ENCODE assay signal across 14 cellular contexts in genomic region chr17:30956764-30957374, GRCh38. TPM values are rescaled to one million over a fixed set of nuclear protein-coding genes. Genes with fewer than 3 reads are reported as not detected.
DNase-seq lines count a peak whose midpoint lies in the region; ATAC-seq and TF ChIP-seq lines count a peak whose summit lies in the region.
"Had no signal": no experiment of that assay in that cellular context is flagged by ENCODE, and none has a peak within 500 bp of the region (broad histone marks: within the 10 kb centered on the region; RNA-seq: fewer than 3 reads in every experiment).

No MANE protein-coding gene starts in this region.

- no TSS peak for BruUV-seq in Calu3 (replicated peaks; lab: Mats Ljungman, UMichigan)

- H3K27ac ChIP-seq in esophagus muscularis mucosa (replicated peaks in 1 of 4) (peak overlapping the region; percentile 24 to 51 (median 34)), muscle layer of duodenum (ENCODE audit: low read length) (peak overlapping the region; percentile 43), uterus (peak overlapping the region; percentile 39)

- no peaks in the 10 kb centered on the region for H3K4me1 Mint-ChIP-seq in Calu3 (ENCODE audit: low read depth, unreplicated experiment)
- H3K4me1 Mint-ChIP-seq: stimulated activated naive CD8-positive, alpha-beta T cell treated with anti-CD3 and anti-CD28 coated beads, Interleukin-15, amount 100 ng/mL, for 72 hours had no signal

- peak; percentile 3 for DNase-seq in NCI-H2227 (lab: John Stamatoyannopoulos, UW; ENCODE audit: unreplicated experiment)
- no peak for DNase-seq in NCI-H2227 treated with DMSO at 0.1 percent for 48 hours (lab: John Stamatoyannopoulos, UW)
- DNase-seq in esophagus muscularis mucosa (ENCODE audit: extremely low spot score): no peak
- no peak for DNase-seq in uterus
- no peak for DNase-seq in Calu3
- DNase-seq in activated T-cell treated with anti-CD3 and anti-CD28 coated beads for 4 hours: no peak
- DNase-seq: 8988T; activated CD4-positive, alpha-beta T cell treated with anti-CD3 and anti-CD28 coated beads, Interleukin-2, amount 50 U/mL, for 4 hours; NCI-H1417; stimulated activated naive CD8-positive, alpha-beta T cell treated with anti-CD3 and anti-CD28 coated beads, Interleukin-15, amount 100 ng/mL, for 72 hours had no signal

- H3K9me3 ChIP-seq in esophagus muscularis mucosa (no peaks in the 10 kb centered on the region), muscle layer of duodenum (ENCODE audit: control insufficient read depth in 1 of 2, low read length in 2 of 2) (no peaks in the 10 kb centered on the region), uterus (no peaks in the 10 kb centered on the region)
- H3K9me3 ChIP-seq: breast epithelium, Peyer's patch had no signal

- no peak overlapping the region for H3K27ac Mint-ChIP-seq in Calu3 (ENCODE audit: unreplicated experiment)
- H3K27ac Mint-ChIP-seq: stimulated activated naive CD8-positive, alpha-beta T cell treated with anti-CD3 and anti-CD28 coated beads, Interleukin-15, amount 100 ng/mL, for 72 hours had no signal

- H3K9me3 Mint-ChIP-seq in Calu3 (ENCODE audit: low read depth, unreplicated experiment): no peaks in the 10 kb centered on the region
- H3K9me3 Mint-ChIP-seq: stimulated activated naive CD8-positive, alpha-beta T cell treated with anti-CD3 and anti-CD28 coated beads, Interleukin-15, amount 100 ng/mL, for 72 hours had no signal

- 35% methylated on average over 7 of the region's 8 CpGs for WGBS in esophagus muscularis mucosa

- ATAC-seq in GM18502 (IDR thresholded peaks at IDR 0.05; ENCODE audit: poor library complexity, unreplicated experiment): no peak
- ATAC-seq: stimulated activated naive CD8-positive, alpha-beta T cell treated with anti-CD3 and anti-CD28 coated beads, Interleukin-15, amount 100 ng/mL, for 72 hours had no signal

- no peak overlapping the region for H3K4me3 Mint-ChIP-seq in Calu3 (ENCODE audit: low read depth, unreplicated experiment)
- H3K4me3 Mint-ChIP-seq: stimulated activated naive CD8-positive, alpha-beta T cell treated with anti-CD3 and anti-CD28 coated beads, Interleukin-15, amount 100 ng/mL, for 72 hours had no signal

- H3K27me3 Mint-ChIP-seq in Calu3 (ENCODE audit: unreplicated experiment): peaks cover 25% of the 10 kb centered on the region

- no peaks in the 10 kb centered on the region for H3K36me3 Mint-ChIP-seq in Calu3 (ENCODE audit: insufficient read depth, unreplicated experiment)

- H3K4me3 ChIP-seq in esophagus muscularis mucosa (peak overlapping the region in 1 of 4 donors; percentile 14), muscle layer of duodenum (ENCODE audit: low read depth in 1 of 2, low read length in 2 of 2) (no peak overlapping the region), uterus (no peak overlapping the region)
- H3K4me3 ChIP-seq: Peyer's patch had no signal

- peaks cover 8 to 23% (median 16%) of the 10 kb centered on the region in 4 donors for H3K4me1 ChIP-seq in esophagus muscularis mucosa
- H3K4me1 ChIP-seq in muscle layer of duodenum (ENCODE audit: control insufficient read depth in 1 of 2, insufficient read depth in 2 of 2, low read length in 2 of 2): peaks cover 0 to 7% of the 10 kb centered on the region in 2 donors
- H3K4me1 ChIP-seq in uterus: no peaks in the 10 kb centered on the region
- H3K4me1 ChIP-seq: breast epithelium had no signal

- TF ChIP-seq CTCF in esophagus muscularis mucosa (IDR thresholded peaks at IDR 0.05) (peak in 1 of 3 experiments; percentile 7), uterus (IDR thresholded peaks at IDR 0.05) (no peak), Calu3 (IDR thresholded peaks at IDR 0.05; ENCODE audit: unreplicated experiment) (no peak)

- H3K36me3 ChIP-seq in esophagus muscularis mucosa (no peaks in the 10 kb centered on the region), muscle layer of duodenum (ENCODE audit: control insufficient read depth in 1 of 2, insufficient read depth in 2 of 2, low read length in 2 of 2) (no peaks in the 10 kb centered on the region), uterus (no peaks in the 10 kb centered on the region)
- H3K36me3 ChIP-seq: breast epithelium, Peyer's patch had no signal

- no peak for TF ChIP-seq EP300 in esophagus muscularis mucosa (IDR thresholded peaks at IDR 0.05)

- CTCF ChIA-PET in Calu3 (lab: Charles Lee): no interaction called here

- no peaks in the 10 kb centered on the region for H3K27me3 ChIP-seq in esophagus muscularis mucosa
- H3K27me3 ChIP-seq in muscle layer of duodenum (ENCODE audit: low read depth, low read length): no peaks in the 10 kb centered on the region
- no peaks in the 10 kb centered on the region for H3K27me3 ChIP-seq in uterus
- H3K27me3 ChIP-seq: breast epithelium, Peyer's patch had no signal

- TF ChIP-seq POLR2A in esophagus muscularis mucosa (IDR thresholded peaks at IDR 0.05; ENCODE audit: low read depth) (no peak), uterus (IDR thresholded peaks at IDR 0.05) (no peak)

- intact Hi-C loops in esophagus muscularis mucosa (cut with DNase I) (no loop called here), uterus (cut with DNase I; ENCODE audit: low total_unique reads) (no loop called here), Calu3 (cut with micrococcal nuclease; ENCODE audit: unreplicated experiment) (no loop called here)

RNA-seq across cellular contexts. Expression of gene RNF135, which starts 14.0 kb away (rescaled TPM):
- 10 to 100 TPM; 20.0 to 28.1 (median 22.9) TPM for total RNA-seq in esophagus muscularis mucosa
- total RNA-seq in uterus: 10 to 100 TPM; 13.4 to 20.7 (median 16.8) TPM
- 7.5 and 11.4 TPM in 2 replicates for total RNA-seq in Calu3 (2022)

RNA-seq across cellular contexts. Expression of gene ADAP2, which starts 35.1 kb away (rescaled TPM):
- 10 to 100 TPM; 10.5 to 19.1 (median 14.7) TPM for total RNA-seq in esophagus muscularis mucosa
- total RNA-seq in uterus: 10 to 100 TPM in 3 of 4 donors, not detected in 1; 10.3 to 17.6 (median 10.9) TPM
- total RNA-seq in Calu3 (2022): 2.1 TPM in 1 of 2 replicates, not detected in the other

RNA-seq across cellular contexts. Expression of gene TEFM, which starts 50.8 kb away (rescaled TPM):
- total RNA-seq in esophagus muscularis mucosa (1 to 10 TPM; 5.0 to 7.0 (median 6.6) TPM), uterus (10 to 100 TPM in 3 of 4 donors, 1 to 10 TPM in 1; 7.4 to 47.4 (median 28.6) TPM), Calu3 (2022) (17.7 and 18.6 TPM in 2 replicates)
